In genomic region chr13:33191425-33192221, GRCh38 we compare ENCODE assay signal across 19 cellular contexts.
DNase-seq lines count a peak whose midpoint lies in the region; ATAC-seq and TF ChIP-seq lines count a peak whose summit lies in the region.
"Had no signal": no experiment of that assay in that cellular context is flagged by ENCODE, and none has a peak within 500 bp of the region (broad histone marks: within the 10 kb centered on the region; RNA-seq: fewer than 3 reads in every experiment).

No MANE protein-coding gene starts in this region.

- H3K9me3 ChIP-seq in SJSA1 (replicated peaks) (no peaks in the 10 kb centered on the region), sigmoid colon (no peaks in the 10 kb centered on the region), endodermal cell (ENCODE audit: control insufficient read depth, low read length) (no peaks in the 10 kb centered on the region)
- H3K9me3 ChIP-seq: ascending aorta, left lung had no signal

- peak; percentile 60 for DNase-seq in ELR (ENCODE audit: low read depth)
- peak; percentile 45 to 72 for DNase-seq in SJSA1 (ENCODE audit: low read depth in 1 of 2, low spot score in 2 of 2)
- DNase-seq in fibroblast of peridontal ligament (ENCODE audit: extremely low read depth): peak; percentile 89
- no peak for DNase-seq in sigmoid colon
- no peak for DNase-seq in T-helper 2 cell treated with Interferon-gamma antibody and Interleukin-4, amounts not matched to agents 5 μg/mL and 100 μg/mL, for 36 hours (ENCODE audit: low spot score)
- DNase-seq in endodermal cell: no peak
- DNase-seq: C1 segment of cervical spinal cord, dermis blood vessel endothelial cell, DMS53, GOT3, left lung, naive B cell, NCI-H2081, NCI-H524 treated with DMSO at 0.1 percent for 48 hours, PC-3, WERI-Rb-1 had no signal

- ATAC-seq in HG02885 (IDR thresholded peaks at IDR 0.05; ENCODE audit: poor library complexity, unreplicated experiment) (no peak), HG02884 (IDR thresholded peaks at IDR 0.05; ENCODE audit: unreplicated experiment) (no peak)
- ATAC-seq: left lung, PC-3 had no signal

- H3K27me3 Mint-ChIP-seq in T-helper 2 cell treated with Interferon-gamma antibody and Interleukin-4, amounts not matched to agents 5 μg/mL and 100 μg/mL, for 36 hours (ENCODE audit: low read depth): no peaks in the 10 kb centered on the region
- H3K27me3 Mint-ChIP-seq in endodermal cell (ENCODE audit: insufficient read depth): no peaks in the 10 kb centered on the region

- no peak for TF ChIP-seq POLR2A in sigmoid colon (IDR thresholded peaks at IDR 0.05)

- no peak overlapping the region for H3K27ac Mint-ChIP-seq in T-helper 2 cell treated with Interferon-gamma antibody and Interleukin-4, amounts not matched to agents 5 μg/mL and 100 μg/mL, for 36 hours
- H3K27ac Mint-ChIP-seq in endodermal cell: no peak overlapping the region
- H3K27ac Mint-ChIP-seq: naive B cell had no signal

- H3K36me3 ChIP-seq in SJSA1 (no peaks in the 10 kb centered on the region), sigmoid colon (no peaks in the 10 kb centered on the region), endodermal cell (ENCODE audit: control insufficient read depth, insufficient read depth, low read length) (no peaks in the 10 kb centered on the region)
- H3K36me3 ChIP-seq: ascending aorta, left lung, WERI-Rb-1 had no signal

- 75 to 76% methylated on average over 4 of the region's 4 CpGs for WGBS in sigmoid colon, 2 donors
- WGBS in endodermal cell (ENCODE audit: insufficient coverage in 1 of 2, insufficient read length in 1 of 2), 2 experiments: 90 to 100% methylated on average over 1 to 4 of the region's 4 CpGs

- no peaks in the 10 kb centered on the region for H3K36me3 Mint-ChIP-seq in T-helper 2 cell treated with Interferon-gamma antibody and Interleukin-4, amounts not matched to agents 5 μg/mL and 100 μg/mL, for 36 hours (ENCODE audit: low read depth)
- no peaks in the 10 kb centered on the region for H3K36me3 Mint-ChIP-seq in endodermal cell (ENCODE audit: low read depth)
- H3K36me3 Mint-ChIP-seq: naive B cell had no signal

- H3K9me3 Mint-ChIP-seq in T-helper 2 cell treated with Interferon-gamma antibody and Interleukin-4, amounts not matched to agents 5 μg/mL and 100 μg/mL, for 36 hours: peaks cover 6% of the 10 kb centered on the region
- no peaks in the 10 kb centered on the region for H3K9me3 Mint-ChIP-seq in endodermal cell
- H3K9me3 Mint-ChIP-seq: naive B cell had no signal

- TF ChIP-seq EP300 in sigmoid colon (IDR thresholded peaks at IDR 0.05): no peak

- no peak overlapping the region for H3K4me3 Mint-ChIP-seq in T-helper 2 cell treated with Interferon-gamma antibody and Interleukin-4, amounts not matched to agents 5 μg/mL and 100 μg/mL, for 36 hours
- H3K4me3 Mint-ChIP-seq in endodermal cell: no peak overlapping the region
- H3K4me3 Mint-ChIP-seq: naive B cell had no signal

- peaks cover 83% of the 10 kb centered on the region for H3K4me1 ChIP-seq in SJSA1 (replicated peaks)
- peaks cover 0 to 100% (median 89%) of the 10 kb centered on the region in 4 donors for H3K4me1 ChIP-seq in sigmoid colon
- H3K4me1 ChIP-seq in endodermal cell (ENCODE audit: control insufficient read depth, insufficient read depth, low read length): peaks cover 11% of the 10 kb centered on the region

- peaks cover 19% of the 10 kb centered on the region for H3K4me1 Mint-ChIP-seq in T-helper 2 cell treated with Interferon-gamma antibody and Interleukin-4, amounts not matched to agents 5 μg/mL and 100 μg/mL, for 36 hours (ENCODE audit: low read depth)
- H3K4me1 Mint-ChIP-seq in endodermal cell: peaks cover 42% of the 10 kb centered on the region

- no peaks in the 10 kb centered on the region for H3K27me3 ChIP-seq in SJSA1 (replicated peaks)
- no peaks in the 10 kb centered on the region for H3K27me3 ChIP-seq in sigmoid colon
- H3K27me3 ChIP-seq in endodermal cell (ENCODE audit: control insufficient read depth, insufficient read depth, low read length, poor library complexity, severe bottlenecking): no peaks in the 10 kb centered on the region
- H3K27me3 ChIP-seq: ascending aorta, left lung had no signal

- TF ChIP-seq CTCF in sigmoid colon (IDR thresholded peaks at IDR 0.05) (no peak), endodermal cell (conservative IDR thresholded peaks at IDR 0.05) (no peak)

- intact Hi-C loops in sigmoid colon (cut with DNase I): no loop called here

- no peak overlapping the region for H3K4me3 ChIP-seq in SJSA1
- no peak overlapping the region for H3K4me3 ChIP-seq in sigmoid colon
- no peak overlapping the region for H3K4me3 ChIP-seq in endodermal cell (ENCODE audit: low read length)
- H3K4me3 ChIP-seq: ascending aorta, left lung had no signal

- H3K9ac ChIP-seq in endodermal cell (ENCODE audit: extremely low read depth, low read length, poor library complexity, severe bottlenecking): no peak overlapping the region

- peak overlapping the region; percentile 93 for H3K27ac ChIP-seq in SJSA1
- H3K27ac ChIP-seq in sigmoid colon: peak overlapping the region; percentile 10 to 88 (median 76)
- no peak overlapping the region for H3K27ac ChIP-seq in endodermal cell (ENCODE audit: low read depth, low read length)
- H3K27ac ChIP-seq: ascending aorta, left lung, WERI-Rb-1 had no signal

Comparison
In these comparisons a context has a peak if more than half of its experiments do, and no peak if none do; other contexts are left out.
1. DNase-seq: peak in ELR (single experiment), SJSA1 (2 of 2) and fibroblast of peridontal ligament (single experiment); none in sigmoid colon (single experiment), T-helper 2 cell treated with Interferon-gamma antibody and Interleukin-4, amounts not matched to agents 5 μg/mL and 100 μg/mL, for 36 hours (single experiment) and endodermal cell (single experiment).